Comparison of ENCODE assay signal across 14 cellular contexts in genomic region chr11:1688336-1688947, GRCh38. TPM values are rescaled to one million over a fixed set of nuclear protein-coding genes. Genes with fewer than 3 reads are reported as not detected.
DNase-seq lines count a peak whose midpoint lies in the region; ATAC-seq, FAIRE-seq and TF ChIP-seq lines count a peak whose summit lies in the region.
"Not testable (repeated sequence)": the region's sequence is repeated elsewhere in the genome, so short reads cannot be mapped to it uniquely, and the experiment has no call there.
"Had no signal": no experiment of that assay in that cellular context is flagged by ENCODE, and none has a peak within 500 bp of the region (broad histone marks: within the 10 kb centered on the region; RNA-seq: fewer than 3 reads in every experiment).

No MANE protein-coding gene starts in this region.

- peak; percentile 82 for FAIRE-seq in GM12891 (lab: Jason Lieb, UNC)

- peak overlapping the region in 1 of 3 donors; percentile 23 for H3K4me3 ChIP-seq in liver (ENCODE audit: low read depth in 1 of 3, low read length in 3 of 3)

- not testable (repeated sequence) for H3K4me1 Mint-ChIP-seq in activated T-cell treated with anti-CD3 and anti-CD28 coated beads, Interleukin-2, amount 50 U/mL, for 72 hours (ENCODE audit: low read depth); central memory CD8-positive, alpha-beta T cell
- H3K4me1 Mint-ChIP-seq in immature natural killer cell (peaks cover 32 to 40% of the 10 kb centered on the region in 2 donors), natural killer cell (peaks cover 27 to 34% of the 10 kb centered on the region in 2 donors)
- H3K4me1 Mint-ChIP-seq in stimulated activated effector memory CD8-positive, alpha-beta T cell treated with anti-CD3 and anti-CD28 coated beads, Interleukin-12 subunit alpha, Interleukin-12 subunit beta, amount 100 ng/mL, for 72 hours, result peaks cover 31% of the 10 kb centered on the region

- not testable (repeated sequence) for H3K36me3 Mint-ChIP-seq in activated T-cell treated with anti-CD3 and anti-CD28 coated beads, Interleukin-2, amount 50 U/mL, for 72 hours (ENCODE audit: insufficient read depth in 2 of 2); central memory CD8-positive, alpha-beta T cell (ENCODE audit: insufficient read depth); immature natural killer cell; natural killer cell; stimulated activated effector memory CD8-positive, alpha-beta T cell treated with anti-CD3 and anti-CD28 coated beads, Interleukin-12 subunit alpha, Interleukin-12 subunit beta, amount 100 ng/mL, for 72 hours

- H3K27ac ChIP-seq in liver (ENCODE audit: low read depth in 1 of 2, low read length in 2 of 2), result peak overlapping the region; percentile 92 to 99

- H3K36me3 ChIP-seq in liver (ENCODE audit: control insufficient read depth in 4 of 4, insufficient read depth in 3 of 4, low read depth in 1 of 4, low read length in 3 of 4), result not testable (repeated sequence)

- H3K9me3 ChIP-seq in liver (ENCODE audit: control insufficient read depth in 4 of 4, low read length in 3 of 4), result not testable (repeated sequence)

- not testable (repeated sequence) for H3K27me3 ChIP-seq in liver (ENCODE audit: control insufficient read depth in 4 of 4, insufficient read depth in 4 of 4, low read length in 3 of 4)

- not testable (repeated sequence) for H3K9me3 Mint-ChIP-seq in activated T-cell treated with anti-CD3 and anti-CD28 coated beads, Interleukin-2, amount 50 U/mL, for 72 hours; central memory CD8-positive, alpha-beta T cell; immature natural killer cell; natural killer cell; stimulated activated effector memory CD8-positive, alpha-beta T cell treated with anti-CD3 and anti-CD28 coated beads, Interleukin-12 subunit alpha, Interleukin-12 subunit beta, amount 100 ng/mL, for 72 hours

- not testable (repeated sequence) for H3K27ac Mint-ChIP-seq in activated T-cell treated with anti-CD3 and anti-CD28 coated beads, Interleukin-2, amount 50 U/mL, for 72 hours; central memory CD8-positive, alpha-beta T cell (ENCODE audit: low read depth); natural killer cell; stimulated activated effector memory CD8-positive, alpha-beta T cell treated with anti-CD3 and anti-CD28 coated beads, Interleukin-12 subunit alpha, Interleukin-12 subunit beta, amount 100 ng/mL, for 72 hours
- H3K27ac Mint-ChIP-seq in immature natural killer cell, result peak overlapping the region in 3 of 6 donors; percentile 21 to 76 (median 62)

- ATAC-seq in activated T-cell treated with anti-CD3 and anti-CD28 coated beads, Interleukin-2, amount 50 U/mL, for 72 hours (replicated peaks in 1 of 2), result peak; percentile 27 to 65
- peak; percentile 22 for ATAC-seq in central memory CD8-positive, alpha-beta T cell (replicated peaks; ENCODE audit: extremely low read depth, poor library complexity, severe bottlenecking)
- ATAC-seq in natural killer cell, result peak; percentile 55 to 75 (median 61)
- peak; percentile 83 for ATAC-seq in stimulated activated effector memory CD8-positive, alpha-beta T cell treated with anti-CD3 and anti-CD28 coated beads, Interleukin-12 subunit alpha, Interleukin-12 subunit beta, amount 100 ng/mL, for 72 hours

- H3K4me1 ChIP-seq in liver (ENCODE audit: control insufficient read depth in 4 of 4, insufficient read depth in 4 of 4, low read length in 3 of 4), result peaks cover 16 to 31% (median 21%) of the 10 kb centered on the region in 4 donors

- DNase-seq in GM12891 (ENCODE audit: insufficient read length, low spot score); activated T-cell treated with anti-CD3 and anti-CD28 coated beads, Interleukin-2, amount 50 U/mL, for 72 hours; central memory CD8-positive, alpha-beta T cell (ENCODE audit: low spot score in 2 of 2); natural killer cell: not testable (repeated sequence)
- DNase-seq in immature natural killer cell, result peak; percentile 41 to 53 (median 45)
- peak in 1 of 2 donors; percentile 43 for DNase-seq in stimulated activated effector memory CD8-positive, alpha-beta T cell treated with anti-CD3 and anti-CD28 coated beads, Interleukin-12 subunit alpha, Interleukin-12 subunit beta, amount 100 ng/mL, for 72 hours (ENCODE audit: low spot score in 2 of 2)

- not testable (repeated sequence) for H3K27me3 Mint-ChIP-seq in activated T-cell treated with anti-CD3 and anti-CD28 coated beads, Interleukin-2, amount 50 U/mL, for 72 hours (ENCODE audit: low read depth)
- H3K27me3 Mint-ChIP-seq in central memory CD8-positive, alpha-beta T cell, result peaks cover 57% of the 10 kb centered on the region
- peaks cover 5 to 15% (median 9%) of the 10 kb centered on the region in 3 donors for H3K27me3 Mint-ChIP-seq in immature natural killer cell (ENCODE audit: low read depth in 3 of 3)
- H3K27me3 Mint-ChIP-seq in natural killer cell (ENCODE audit: low read depth in 2 of 2), result peaks cover 9 to 19% of the 10 kb centered on the region in 2 donors

- not testable (repeated sequence) for TF ChIP-seq POLR2A in GM12891 (IDR thresholded peaks at IDR 0.05; ENCODE audit: low read depth, low read length)

- H3K9ac ChIP-seq in liver (ENCODE audit: low read depth in 1 of 2, low read length in 2 of 2), result not testable (repeated sequence)

- H3K4me3 Mint-ChIP-seq in activated T-cell treated with anti-CD3 and anti-CD28 coated beads, Interleukin-2, amount 50 U/mL, for 72 hours; central memory CD8-positive, alpha-beta T cell; stimulated activated effector memory CD8-positive, alpha-beta T cell treated with anti-CD3 and anti-CD28 coated beads, Interleukin-12 subunit alpha, Interleukin-12 subunit beta, amount 100 ng/mL, for 72 hours: not testable (repeated sequence)
- peak overlapping the region in 3 of 5 donors; percentile 15 to 50 (median 32) for H3K4me3 Mint-ChIP-seq in immature natural killer cell
- H3K4me3 Mint-ChIP-seq in natural killer cell, result peak overlapping the region; percentile 17

- not testable (repeated sequence) for TF ChIP-seq RAD21 in liver (IDR thresholded peaks at IDR 0.05)

- TF ChIP-seq CTCF in liver (IDR thresholded peaks at IDR 0.05; ENCODE audit: low read depth, low read length, missing input control); natural killer cell (IDR thresholded peaks at IDR 0.05): not testable (repeated sequence)

- WGBS in liver, result 58% methylated on average over 19 of the region's 19 CpGs

- intact Hi-C loops in natural killer cell (cut with micrococcal nuclease), result not testable (repeated sequence)

RNA-seq across cellular contexts. Expression of gene KRTAP5-6, which starts 8.6 kb away (rescaled TPM):
- polyA plus RNA-seq in GM12891 (2012; ENCODE audit: low read depth, missing spikeins), result not detected
- not detected for total RNA-seq in activated T-cell treated with anti-CD3 and anti-CD28 coated beads, Interleukin-2, amount 50 U/mL, for 72 hours
- polyA plus RNA-seq in immature natural killer cell, result not detected
- under 1 TPM in 1 of 2 donors, not detected in 1; 0.84 TPM for total RNA-seq in liver
- polyA plus RNA-seq in liver, result 1 to 10 TPM in 1 of 2 donors, not detected in 1; 1.2 TPM
- not detected for total RNA-seq in natural killer cell
- total RNA-seq: Calu3; CD4-positive, alpha-beta memory T cell; H1; H9 had no signal
- polyA plus RNA-seq: BJ; CD14-positive monocyte; CD4-positive, alpha-beta memory T cell; H1; IgD-negative memory B cell had no signal

RNA-seq across cellular contexts. Expression of gene KRTAP5-5, which starts 58.9 kb away (rescaled TPM):
- not detected for polyA plus RNA-seq in GM12891 (2012; ENCODE audit: low read depth, missing spikeins)
- not detected for total RNA-seq in activated T-cell treated with anti-CD3 and anti-CD28 coated beads, Interleukin-2, amount 50 U/mL, for 72 hours
- polyA plus RNA-seq in immature natural killer cell (not detected), liver (not detected)
- total RNA-seq in liver (not detected), natural killer cell (not detected)
- total RNA-seq: Calu3; CD4-positive, alpha-beta memory T cell; H1; H9 had no signal
- polyA plus RNA-seq: BJ; CD14-positive monocyte; CD4-positive, alpha-beta memory T cell; IgD-negative memory B cell had no signal

Comparison
In these comparisons a context has a peak if more than half of its experiments do, and no peak if none do; other contexts are left out.
1. ATAC-seq: peak in every context shown above with its lines; median percentile 83 in stimulated activated effector memory CD8-positive, alpha-beta T cell treated with anti-CD3 and anti-CD28 coated beads, Interleukin-12 subunit alpha, Interleukin-12 subunit beta, amount 100 ng/mL, for 72 hours; 61 in natural killer cell; 46 in activated T-cell treated with anti-CD3 and anti-CD28 coated beads, Interleukin-2, amount 50 U/mL, for 72 hours; 22 in central memory CD8-positive, alpha-beta T cell.